Comparison of ENCODE assay signal across 18 cellular contexts in the genomic region with DNA sequence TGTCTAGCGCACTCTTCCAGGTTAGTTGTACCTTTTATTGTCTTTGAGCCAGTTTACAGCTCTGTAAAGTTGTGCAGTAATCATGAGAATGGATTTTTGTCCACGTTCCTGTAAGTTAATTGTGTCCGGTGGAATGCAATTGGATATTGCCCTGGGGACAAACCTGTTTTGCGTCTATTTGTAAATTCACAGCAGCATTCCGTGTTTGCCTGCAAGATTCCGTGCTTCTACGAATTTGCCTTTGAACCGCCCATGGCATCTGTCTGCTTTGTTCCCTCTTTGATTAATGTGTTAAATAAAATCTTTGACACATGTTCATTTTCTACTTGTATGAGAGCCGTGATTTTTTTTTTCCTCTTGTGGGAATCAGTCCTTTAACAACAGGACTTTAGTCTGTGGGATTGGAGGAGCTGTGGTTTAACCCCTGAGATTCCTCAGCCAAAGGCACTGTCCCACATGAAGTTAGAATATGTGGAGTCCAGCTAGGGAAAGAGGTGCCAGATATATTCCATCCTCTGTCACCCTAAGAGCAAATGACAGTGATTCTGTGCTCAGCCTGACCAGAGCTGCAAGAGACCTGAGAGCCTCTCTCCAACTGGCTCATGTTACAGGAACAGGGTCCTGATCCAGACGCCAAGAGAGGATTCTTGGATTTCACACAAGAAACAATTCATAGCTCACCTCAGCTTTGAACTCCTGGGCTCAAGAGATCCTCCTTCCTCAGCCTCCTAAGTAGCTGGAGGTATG.
DNase-seq lines count a peak whose midpoint lies in the region; ATAC-seq, FAIRE-seq and TF ChIP-seq lines count a peak whose summit lies in the region.
"Had no signal": no experiment of that assay in that cellular context is flagged by ENCODE, and none has a peak within 500 bp of the region (broad histone marks: within the 10 kb centered on the region; RNA-seq: fewer than 3 reads in every experiment).

No MANE protein-coding gene starts in this region.

- H3K36me3 ChIP-seq in HCT116 (ENCODE audit: control insufficient read depth in 1 of 2, insufficient read depth in 2 of 2, low read length in 2 of 2), result no peaks in the 10 kb centered on the region
- no peaks in the 10 kb centered on the region for H3K36me3 ChIP-seq in hepatocyte (replicated peaks; ENCODE audit: insufficient read depth, low read depth)
- no peaks in the 10 kb centered on the region for H3K36me3 ChIP-seq in thyroid gland
- no peaks in the 10 kb centered on the region for H3K36me3 ChIP-seq in heart left ventricle
- H3K36me3 ChIP-seq: gastrocnemius medialis, lower lobe of right lung had no signal

- H3K4me1 ChIP-seq in A549 (peaks cover 4% of the 10 kb centered on the region; the same call in 1 of the 3 replicates), HCT116 (ENCODE audit: control insufficient read depth in 1 of 2, insufficient read depth in 2 of 2, low read length in 2 of 2) (peaks cover 0 to 3% of the 10 kb centered on the region in 2 experiments; a peak in 1 of 4 replicates), hepatocyte (ENCODE audit: insufficient read depth) (peaks cover 4% of the 10 kb centered on the region), thyroid gland (no peaks in the 10 kb centered on the region), heart left ventricle (no peaks in the 10 kb centered on the region)
- H3K4me1 ChIP-seq: gastrocnemius medialis, lower lobe of right lung had no signal

- no peak for TF ChIP-seq EP300 in A549 (IDR thresholded peaks at IDR 0.05)

- 7% methylated on average over 10 of the region's 10 CpGs for WGBS in A549 (ENCODE audit: missing lambda C conversion rate)
- WGBS in hepatocyte (ENCODE audit: low lambda C conversion rate, missing lambda C conversion rate), result 27% methylated on average over 10 of the region's 10 CpGs
- 34 to 46% methylated on average over 10 of the region's 10 CpGs for WGBS in thyroid gland, 2 donors
- WGBS in heart left ventricle, 4 donors, result 46 to 49% (median 47%) methylated on average over 10 of the region's 10 CpGs

- H3K4me3 Mint-ChIP-seq in activated CD4-positive, alpha-beta T cell treated with anti-CD3 and anti-CD28 coated beads, Interleukin-2, amount 10 ng/mL, durations not matched to agents 24 days and 14 days, result no peak overlapping the region
- H3K4me3 Mint-ChIP-seq: activated CD8-positive, alpha-beta T cell treated with anti-CD3 and anti-CD28 coated beads, Interleukin-2, amount 10 ng/mL, durations not matched to agents 7 days and 5 days; natural killer cell treated with Interleukin-12 subunit alpha and Interleukin-12 subunit beta and Interleukin-15 and Interleukin-18, amount 100 ng/mL, for 72 hours had no signal

- H3K4me2 ChIP-seq in A549 (peak overlapping the region; percentile 42), HCT116 (ENCODE audit: low read length) (no peak overlapping the region), hepatocyte (peak overlapping the region; percentile 42)

- H3K27ac Mint-ChIP-seq in activated CD4-positive, alpha-beta T cell treated with anti-CD3 and anti-CD28 coated beads, Interleukin-2, amount 10 ng/mL, durations not matched to agents 24 days and 14 days, result no peak overlapping the region
- H3K27ac Mint-ChIP-seq: activated CD8-positive, alpha-beta T cell treated with anti-CD3 and anti-CD28 coated beads, Interleukin-2, amount 10 ng/mL, durations not matched to agents 7 days and 5 days; natural killer cell treated with Interleukin-12 subunit alpha and Interleukin-12 subunit beta and Interleukin-15 and Interleukin-18, amount 100 ng/mL, for 72 hours had no signal

- no TSS peak for BruUV-seq in HCT116 (replicated peaks; lab: Mats Ljungman, UMichigan)

- TF ChIP-seq POLR2A in A549 (IDR thresholded peaks at IDR 0.05; ENCODE audit: low read length) (no peak), HCT116 (IDR thresholded peaks at IDR 0.05; ENCODE audit: borderline replicate concordance, extremely low read depth, insufficient read depth, insufficient read length) (no peak), thyroid gland (IDR thresholded peaks at IDR 0.05) (no peak), heart left ventricle (IDR thresholded peaks at IDR 0.05) (no peak)

- H3K27me3 ChIP-seq in HCT116 (ENCODE audit: insufficient read depth, low read length) (peaks cover 7% of the 10 kb centered on the region; the same call in 1 of the 2 replicates), hepatocyte (no peaks in the 10 kb centered on the region), thyroid gland (no peaks in the 10 kb centered on the region), heart left ventricle (peaks cover 0 to 50% (median 6%) of the 10 kb centered on the region in 9 donors)

- TF ChIP-seq CTCF in A549 (IDR thresholded peaks at IDR 0.05), result no peak
- no peak for TF ChIP-seq CTCF in HCT116 (IDR thresholded peaks at IDR 0.05 in 2 of 3, conservative IDR thresholded peaks at IDR 0.05 in 1 of 3; ENCODE audit: borderline replicate concordance in 1 of 3, insufficient read depth in 1 of 3, low read depth in 2 of 3, low read length in 2 of 3)
- TF ChIP-seq CTCF in hepatocyte (IDR thresholded peaks at IDR 0.05; ENCODE audit: poor library complexity), result no peak
- no peak for TF ChIP-seq CTCF in thyroid gland (IDR thresholded peaks at IDR 0.05)
- no peak for TF ChIP-seq CTCF in heart left ventricle (IDR thresholded peaks at IDR 0.05)

- H3K27ac ChIP-seq in A549 (no peak overlapping the region), HCT116 (ENCODE audit: low read depth, low read length) (no peak overlapping the region), hepatocyte (peak overlapping the region; percentile 52), thyroid gland (no peak overlapping the region), heart left ventricle (no peak overlapping the region)
- H3K27ac ChIP-seq: gastrocnemius medialis, lower lobe of right lung had no signal

- POLR2A ChIA-PET in A549 (lab: Yijun Ruan, JAX), result no interaction called here
- POLR2A ChIA-PET in HCT116 (lab: Charles Lee), result no interaction called here

- H4K20me1 ChIP-seq in HCT116 (ENCODE audit: insufficient read depth), result no peaks in the 10 kb centered on the region
- H4K20me1 ChIP-seq in hepatocyte (ENCODE audit: insufficient read depth, poor library complexity, severe bottlenecking), result no peaks in the 10 kb centered on the region

- ATAC-seq in A549, result peak; percentile 41 to 55; a peak in 3 of 6 replicates
- ATAC-seq in HCT116, result no peak
- no peak for ATAC-seq in heart left ventricle
- ATAC-seq: activated CD8-positive, alpha-beta T cell treated with anti-CD3 and anti-CD28 coated beads, Interleukin-2, amount 10 ng/mL, durations not matched to agents 7 days and 5 days; gastrocnemius medialis; lower lobe of right lung; natural killer cell treated with Interleukin-12 subunit alpha and Interleukin-12 subunit beta and Interleukin-15 and Interleukin-18, amount 100 ng/mL, for 72 hours had no signal

- H3K9ac ChIP-seq in HCT116 (ENCODE audit: low read length), result no peak overlapping the region

- H3K9me2 ChIP-seq in HCT116 (ENCODE audit: insufficient read depth), result no peaks in the 10 kb centered on the region
- H3K9me2 ChIP-seq in hepatocyte (replicated peaks; ENCODE audit: insufficient read depth), result no peaks in the 10 kb centered on the region

- H3K9me3 ChIP-seq in A549 (no peaks in the 10 kb centered on the region), HCT116 (ENCODE audit: control insufficient read depth in 1 of 2, insufficient read depth in 1 of 2, low read depth in 1 of 2, low read length in 2 of 2) (no peaks in the 10 kb centered on the region), hepatocyte (ENCODE audit: low read depth) (no peaks in the 10 kb centered on the region), thyroid gland (no peaks in the 10 kb centered on the region), heart left ventricle (no peaks in the 10 kb centered on the region)
- H3K9me3 ChIP-seq: gastrocnemius medialis, lower lobe of right lung had no signal

- no peak overlapping the region for H3K4me3 ChIP-seq in A549
- H3K4me3 ChIP-seq in HCT116 (replicated peaks in 1 of 2; ENCODE audit: low read depth in 1 of 2, low read length in 2 of 2), result no peak overlapping the region
- no peak overlapping the region for H3K4me3 ChIP-seq in hepatocyte
- no peak overlapping the region for H3K4me3 ChIP-seq in thyroid gland (replicated peaks in 1 of 3)
- H3K4me3 ChIP-seq in heart left ventricle, result no peak overlapping the region
- H3K4me3 ChIP-seq: gastrocnemius medialis, lower lobe of right lung had no signal

- no peaks in the 10 kb centered on the region for H3K27me3 Mint-ChIP-seq in activated CD4-positive, alpha-beta T cell treated with anti-CD3 and anti-CD28 coated beads, Interleukin-2, amount 10 ng/mL, durations not matched to agents 24 days and 14 days

- H3K36me3 Mint-ChIP-seq in activated CD4-positive, alpha-beta T cell treated with anti-CD3 and anti-CD28 coated beads, Interleukin-2, amount 10 ng/mL, durations not matched to agents 24 days and 14 days (ENCODE audit: low read depth), result no peaks in the 10 kb centered on the region
- H3K36me3 Mint-ChIP-seq: natural killer cell treated with Interleukin-12 subunit alpha and Interleukin-12 subunit beta and Interleukin-15 and Interleukin-18, amount 100 ng/mL, for 72 hours had no signal

- H3K9me3 Mint-ChIP-seq in activated CD4-positive, alpha-beta T cell treated with anti-CD3 and anti-CD28 coated beads, Interleukin-2, amount 10 ng/mL, durations not matched to agents 24 days and 14 days, result no peaks in the 10 kb centered on the region
- H3K9me3 Mint-ChIP-seq: natural killer cell treated with Interleukin-12 subunit alpha and Interleukin-12 subunit beta and Interleukin-15 and Interleukin-18, amount 100 ng/mL, for 72 hours had no signal

- H3K79me2 ChIP-seq in HCT116 (ENCODE audit: insufficient read depth, low read length) (no peaks in the 10 kb centered on the region), hepatocyte (no peaks in the 10 kb centered on the region)

- no peak for FAIRE-seq in A549 (lab: Jason Lieb, UNC)

- in situ Hi-C loops in SK-MEL-5 (cut with HindIII; ENCODE audit: low pct_unique_long_range_greater_than_20kb, low sequenced_read_pairs), result no loop called here

- H3K4me1 Mint-ChIP-seq in activated CD4-positive, alpha-beta T cell treated with anti-CD3 and anti-CD28 coated beads, Interleukin-2, amount 10 ng/mL, durations not matched to agents 24 days and 14 days, result no peaks in the 10 kb centered on the region

- DNase-seq in A549 (ENCODE audit: low read depth in 1 of 2, low spot score in 1 of 2) (peak in 1 of 2 experiments; percentile 80), HCT116 (ENCODE audit: low read depth, low spot score) (no peak), SK-MEL-5 (ENCODE audit: low read depth, low spot score) (peak; percentile 33), hepatocyte (ENCODE audit: low spot score) (peak; percentile 48), thyroid gland (no peak), heart left ventricle (no peak), NOMO-1 treated with dmso at 0.1 percent for 144 hours (lab: John Stamatoyannopoulos, UW; ENCODE audit: unreplicated experiment) (no peak)
- no peak for DNase-seq in activated CD4-positive, alpha-beta T cell treated with anti-CD3 and anti-CD28 coated beads, Interleukin-2, amount 10 ng/mL, durations not matched to agents 24 days and 14 days
- DNase-seq: activated CD8-positive, alpha-beta T cell treated with anti-CD3 and anti-CD28 coated beads, Interleukin-2, amount 10 ng/mL, durations not matched to agents 7 days and 5 days; cerebellar nuclear complex; DMS79 treated with DMSO at 0.1 percent for 48 hours; gastrocnemius medialis; Kasumi-1; lower lobe of right lung; NCI-H1436; NCI-H510A; retina had no signal

- CTCF ChIA-PET in A549 (lab: Yijun Ruan, JAX), result interaction anchor here (0.6 to 1.3 kb wide), 3 partner anchors 18 to 167 kb away, joined by 3 read pairs; partner anchors contain the start of gene IFT22
- CTCF ChIA-PET in HCT116 (lab: Charles Lee), result no interaction called here

- intact Hi-C loops in HCT116 (cut with micrococcal nuclease) (no loop called here), thyroid gland (cut with DNase I) (no loop called here), heart left ventricle (cut with DNase I) (no loop called here)
- intact Hi-C loops in activated CD4-positive, alpha-beta T cell treated with anti-CD3 and anti-CD28 coated beads, Interleukin-2, amount 10 ng/mL, durations not matched to agents 24 days and 14 days (cut with micrococcal nuclease), result no loop called here

- TF ChIP-seq RAD21 in A549 (conservative IDR thresholded peaks at IDR 0.05 in 1 of 2, IDR thresholded peaks at IDR 0.05 in 1 of 2) (no peak), HCT116 (IDR thresholded peaks at IDR 0.05; ENCODE audit: low read depth) (no peak)

- RAD21 ChIA-PET in HCT116 (lab: Charles Lee; ENCODE audit: low non-redundant PET in 1 of 2, low total read pairs in 2 of 2, uncharacterized antibody in 2 of 2, unreplicated experiment in 2 of 2), result no interaction called here

- H2AFZ ChIP-seq in HCT116 (ENCODE audit: low read depth, low read length, poor library complexity, severe bottlenecking) (peak overlapping the region; percentile 82), hepatocyte (no peak overlapping the region)

Comparison
In these comparisons a context has a peak if more than half of its experiments do, and no peak if none do; other contexts are left out.
1. ATAC-seq: peak in A549 (2 of 2); none in HCT116 (single experiment) and heart left ventricle (0 of 4).
2. DNase-seq: peak in SK-MEL-5 (single experiment) and hepatocyte (single experiment); none in HCT116 (single experiment), thyroid gland (0 of 2), heart left ventricle (0 of 5), NOMO-1 treated with dmso at 0.1 percent for 144 hours (single experiment) and activated CD4-positive, alpha-beta T cell treated with anti-CD3 and anti-CD28 coated beads, Interleukin-2, amount 10 ng/mL, durations not matched to agents 24 days and 14 days (single experiment).